36 cellular contexts compared by ENCODE assay signal in genomic region chr15:51438526-51438925, GRCh38.
A peak's percentile ranks its signal among the peaks of the same experiment; 100 is the strongest.
DNase-seq lines count a peak whose midpoint lies in the region; ATAC-seq, FAIRE-seq and TF ChIP-seq lines count a peak whose summit lies in the region.
"Had no signal": no experiment of that assay in that cellular context is flagged by ENCODE, and none has a peak within 500 bp of the region (broad histone marks: within the 10 kb centered on the region; RNA-seq: fewer than 3 reads in every experiment).

No MANE protein-coding gene starts in this region.

- no peak overlapping the region for H3K4ac ChIP-seq in H9 (ENCODE audit: low read depth, low read length)

- no peak overlapping the region for H3K27ac Mint-ChIP-seq in H9
- H3K27ac Mint-ChIP-seq: B cell; CD14-positive monocyte; CD4-positive, alpha-beta memory T cell; CD4-positive, alpha-beta T cell; CD4-positive, CD25-positive, alpha-beta regulatory T cell; CD8-positive, alpha-beta memory T cell; CD8-positive, alpha-beta T cell had no signal

- H3K9ac ChIP-seq in K562 (ENCODE audit: insufficient read depth in 1 of 2, low read depth in 2 of 2, low read length in 2 of 2) = no peak overlapping the region
- no peak overlapping the region for H3K9ac ChIP-seq in H9 (ENCODE audit: extremely low read depth, insufficient read length, low read length)
- H3K9ac ChIP-seq: BLaER1; BLaER1 treated with 17β-estradiol and CSF1 and Interleukin-3, amounts not matched to agents 10 nM and 100 nM had no signal

- ATAC-seq in K562 = no peak
- ATAC-seq: A549; CD8-positive, alpha-beta T cell had no signal

- H2BK120ac ChIP-seq in H9 (ENCODE audit: low read depth, low read length, poor library complexity, severe bottlenecking) = no peak overlapping the region

- no peak overlapping the region for H4K8ac ChIP-seq in H9 (replicated peaks; ENCODE audit: insufficient read length, low read depth, low read length)

- TF ChIP-seq RAD21 in K562 (CRISPR knock-in tag; conservative IDR thresholded peaks at IDR 0.05 in 1 of 2, IDR thresholded peaks at IDR 0.05 in 1 of 2) = no peak

- H2BK5ac ChIP-seq in H9 (ENCODE audit: insufficient read length, low read length) = no peak overlapping the region

- H2BK12ac ChIP-seq in H9 (ENCODE audit: insufficient read length, low read depth, low read length) = no peak overlapping the region

- no peak overlapping the region for H2BK15ac ChIP-seq in H9 (ENCODE audit: low read depth, low read length)

- TF ChIP-seq CTCF in K562 (IDR thresholded peaks at IDR 0.05 in 2 of 3, conservative IDR thresholded peaks at IDR 0.05 in 1 of 3; ENCODE audit: insufficient read depth in 2 of 3, low read depth in 1 of 3, low read length in 3 of 3) (no peak), H9 (conservative IDR thresholded peaks at IDR 0.05) (no peak)

- peak; percentile 60 for FAIRE-seq in A204.1 (lab: Jason Lieb, UNC)
- peak; percentile 24 for FAIRE-seq in GM12892 (lab: Jason Lieb, UNC)
- FAIRE-seq in K562 (lab: Jason Lieb, UNC) = no peak
- peak; percentile 53 for FAIRE-seq in colon (lab: Jason Lieb, UNC)
- FAIRE-seq: D721Med had no signal

- BruUV-seq in K562 (replicated peaks; lab: Mats Ljungman, UMichigan) = no TSS peak

- H3K56ac ChIP-seq in H9 (ENCODE audit: insufficient read length, low read depth, low read length) = no peak overlapping the region

- POLR2A ChIA-PET in K562 (lab: Yijun Ruan, JAX) = no interaction called here

- no peaks in the 10 kb centered on the region for H3K23me2 ChIP-seq in H9 (ENCODE audit: insufficient read length, low read depth, low read length, poor library complexity, severe bottlenecking)

- intact Hi-C loops in K562 (cut with micrococcal nuclease) = no loop called here

- H3K27ac ChIP-seq in K562 (ENCODE audit: extremely low read depth, low read depth, low read length) = no peak overlapping the region
- H3K27ac ChIP-seq in H9 (ENCODE audit: insufficient read length, low read depth, low read length) = no peak overlapping the region
- H3K27ac ChIP-seq: 22Rv1; A549; BLaER1; BLaER1 treated with 17β-estradiol and CSF1 and Interleukin-3, amounts not matched to agents 10 nM and 100 nM; C4-2B had no signal

- H3K4me1 Mint-ChIP-seq in H9 = no peaks in the 10 kb centered on the region
- H3K4me1 Mint-ChIP-seq: B cell; CD14-positive monocyte; CD4-positive, alpha-beta memory T cell; CD4-positive, CD25-positive, alpha-beta regulatory T cell; CD8-positive, alpha-beta memory T cell had no signal

- TF ChIP-seq EP300 in K562 (IDR thresholded peaks at IDR 0.05; ENCODE audit: low read length) = no peak

- no peak overlapping the region for H4K5ac ChIP-seq in H9 (ENCODE audit: insufficient read length, low read depth, low read length)

- no peak overlapping the region for H3K4me3 ChIP-seq in K562
- H3K4me3 ChIP-seq: A549; BLaER1; BLaER1 treated with 17β-estradiol and CSF1 and Interleukin-3, amounts not matched to agents 10 nM and 100 nM had no signal

- H3T11ph ChIP-seq in H9 (ENCODE audit: low read length) = no peak overlapping the region

- in situ Hi-C loops in K562 (cut with MboI) = no loop called here

- no peaks in the 10 kb centered on the region; the same call in 1 of the 2 replicates for H3K27me3 Mint-ChIP-seq in H9 (ENCODE audit: low read depth)
- H3K27me3 Mint-ChIP-seq: CD4-positive, alpha-beta T cell had no signal

- no peaks in the 10 kb centered on the region for H3K79me1 ChIP-seq in H9 (ENCODE audit: insufficient read depth, low read depth, low read length, poor library complexity, severe bottlenecking)

- H3K9me3 ChIP-seq in K562 (replicated peaks; ENCODE audit: control insufficient read depth, insufficient read depth, low read depth, low read length) (no peaks in the 10 kb centered on the region), H9 (ENCODE audit: control insufficient read depth, low read depth, low read length) (no peaks in the 10 kb centered on the region)
- H3K9me3 ChIP-seq: A549, BE2C, BLaER1, Caco-2 had no signal

- H4K20me1 ChIP-seq in K562 (replicated peaks; ENCODE audit: control insufficient read depth, insufficient read depth, low read length) (no peaks in the 10 kb centered on the region), H9 (ENCODE audit: control insufficient read depth, insufficient read depth, insufficient read length) (no peaks in the 10 kb centered on the region)
- H4K20me1 ChIP-seq: BLaER1; BLaER1 treated with 17β-estradiol and CSF1 and Interleukin-3, amounts not matched to agents 10 nM and 100 nM had no signal

- WGBS in K562 (ENCODE audit: insufficient coverage, low coverage, missing lambda C conversion rate) = 4% methylated on average over 2 of the region's 2 CpGs
- no CpG with 5 or more reads among the region's 2 CpGs for WGBS in H9 (ENCODE audit: extremely low coverage, insufficient read length, low lambda C conversion rate)

- H3K36me3 ChIP-seq in K562 (ENCODE audit: control insufficient read depth, insufficient read depth, low read length) = no peaks in the 10 kb centered on the region
- H3K36me3 ChIP-seq: BE2C; BLaER1; BLaER1 treated with 17β-estradiol and CSF1 and Interleukin-3, amounts not matched to agents 10 nM and 100 nM had no signal

- H3K4me1 ChIP-seq in K562 (replicated peaks in 1 of 2; ENCODE audit: control insufficient read depth in 2 of 2, insufficient read depth in 2 of 2, low read length in 2 of 2) = no peaks in the 10 kb centered on the region
- no peaks in the 10 kb centered on the region for H3K4me1 ChIP-seq in H9 (ENCODE audit: insufficient read depth, low read length)
- H3K4me1 ChIP-seq: A549; BE2C; BLaER1; BLaER1 treated with 17β-estradiol and CSF1 and Interleukin-3, amounts not matched to agents 10 nM and 100 nM; Caco-2 had no signal

- peaks cover 8 to 9% of the 10 kb centered on the region in 2 experiments; a peak in 4 of 5 replicates for H3K9me3 Mint-ChIP-seq in H9
- H3K9me3 Mint-ChIP-seq: CD4-positive, alpha-beta T cell; CD8-positive, alpha-beta T cell had no signal

- H2AFZ ChIP-seq in K562 (ENCODE audit: low read depth, low read length) = no peak overlapping the region
- H2AFZ ChIP-seq in H9 (ENCODE audit: low read length) = no peak overlapping the region

- H3K14ac ChIP-seq in H9 (ENCODE audit: insufficient read depth, low read length) = no peak overlapping the region

- no peaks in the 10 kb centered on the region for H3K27me3 ChIP-seq in K562 (ENCODE audit: control insufficient read depth in 2 of 2, insufficient read depth in 2 of 2, low read length in 2 of 2)
- H3K27me3 ChIP-seq in H9 (ENCODE audit: insufficient read depth, low read length) = no peaks in the 10 kb centered on the region
- H3K27me3 ChIP-seq: BE2C; BLaER1; BLaER1 treated with 17β-estradiol and CSF1 and Interleukin-3, amounts not matched to agents 10 nM and 100 nM had no signal

- H3K9me1 ChIP-seq in K562 (ENCODE audit: control insufficient read depth, insufficient read depth, low read length) = no peaks in the 10 kb centered on the region

- CTCF ChIA-PET in K562 (lab: Yijun Ruan, JAX; ENCODE audit: low intra/inter-chr PET ratio) = no interaction called here

- no peak for DNase-seq in GM12892 (ENCODE audit: insufficient read length)
- no peak for DNase-seq in K562 (ENCODE audit: extremely low read depth in 1 of 4, low spot score in 3 of 4)
- DNase-seq in islet precursor cell = no peak
- DNase-seq in HK-2 (ENCODE audit: unreplicated experiment) = no peak
- no peak for DNase-seq in H9
- DNase-seq in CD1c-positive myeloid dendritic cell (ENCODE audit: extremely low spot score) = no peak
- DNase-seq: 8988T; ACHN; AML-193; BE2C; C1 segment of cervical spinal cord; Caco-2; Calu3; CD4-positive, alpha-beta memory T cell; CD4-positive, alpha-beta T cell; CD4-positive, CD25-positive, alpha-beta regulatory T cell; CD8-positive, alpha-beta memory T cell; CD8-positive, alpha-beta T cell; COR-L47; DMS 273 treated with DMSO at 0.1 percent for 48 hours; DMS153; DMS53; DMS79; DMS79 treated with DMSO at 0.1 percent for 48 hours; DND-41; EL had no signal

- TF ChIP-seq POLR2A in GM12892 (IDR thresholded peaks at IDR 0.05; ENCODE audit: low read depth, low read length) = no peak
- no peak for TF ChIP-seq POLR2A in K562 (conservative IDR thresholded peaks at IDR 0.05)

- H3K4me3 Mint-ChIP-seq in H9 = no peak overlapping the region
- H3K4me3 Mint-ChIP-seq: B cell; CD14-positive monocyte; CD4-positive, alpha-beta memory T cell; CD4-positive, alpha-beta T cell; CD4-positive, CD25-positive, alpha-beta regulatory T cell; CD8-positive, alpha-beta memory T cell; CD8-positive, alpha-beta T cell had no signal

- H3K4me2 ChIP-seq in K562 (ENCODE audit: insufficient read depth, low read length) = no peak overlapping the region
- H3K4me2 ChIP-seq in H9 (ENCODE audit: insufficient read depth, insufficient read length, low read length) = no peak overlapping the region
- H3K4me2 ChIP-seq: A549; BLaER1; BLaER1 treated with 17β-estradiol and CSF1 and Interleukin-3, amounts not matched to agents 10 nM and 100 nM had no signal

- H3K23ac ChIP-seq in H9 (ENCODE audit: insufficient read length, low read depth, low read length) = no peak overlapping the region

- no peak overlapping the region for H3K18ac ChIP-seq in H9 (ENCODE audit: insufficient read length, low read depth, low read length)

- H2AK5ac ChIP-seq in H9 (ENCODE audit: insufficient read length, low read length) = no peak overlapping the region

- no peaks in the 10 kb centered on the region for H3K79me2 ChIP-seq in K562 (ENCODE audit: control insufficient read depth, insufficient read depth, low read length)
- H3K79me2 ChIP-seq in H9 (ENCODE audit: insufficient read depth, low read length) = no peaks in the 10 kb centered on the region

- H2BK20ac ChIP-seq in H9 (ENCODE audit: low read depth, low read length, poor library complexity, severe bottlenecking) = no peak overlapping the region

- no peaks in the 10 kb centered on the region for H3K36me3 Mint-ChIP-seq in H9 (ENCODE audit: insufficient read depth in 1 of 3, low read depth in 3 of 3)
- H3K36me3 Mint-ChIP-seq: CD14-positive monocyte; CD4-positive, alpha-beta memory T cell; CD4-positive, CD25-positive, alpha-beta regulatory T cell; CD8-positive, alpha-beta memory T cell; CD8-positive, alpha-beta T cell had no signal

- no peak overlapping the region for H4K91ac ChIP-seq in H9 (ENCODE audit: insufficient read length, low read depth, low read length)

TF ChIP-seq in K562, 482 proteins besides CTCF, POLR2A, EP300 and RAD21 (continues in another document):
- TF ChIP-seq NRF1 (conservative IDR thresholded peaks at IDR 0.05 in 1 of 2, IDR thresholded peaks at IDR 0.05 in 1 of 2) = no peak
- no peak for TF ChIP-seq BRD9 (IDR thresholded peaks at IDR 0.05; ENCODE audit: low read depth, partially characterized antibody)
